1 cellular context compared by ENCODE assay signal in the genomic region with DNA sequence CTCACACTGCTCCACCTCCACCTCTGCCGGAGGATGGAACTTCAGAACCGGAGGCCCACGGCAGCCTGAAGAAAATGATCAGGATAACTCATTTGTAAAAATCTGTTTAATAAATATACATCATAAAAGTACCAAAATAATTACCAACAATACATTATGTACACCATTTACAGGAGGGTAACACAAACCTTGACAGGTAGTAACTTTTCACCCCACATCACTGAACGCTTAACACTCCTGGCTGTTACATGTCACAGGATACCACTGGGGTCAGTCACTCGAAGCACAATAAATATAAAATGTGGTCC.
TF ChIP-seq lines count a peak whose summit lies in the region.

No MANE protein-coding gene starts in this region.

TF ChIP-seq in SK-N-SH, 30 proteins besides CTCF, POLR2A, EP300 and RAD21 (continued from another document):
- TF ChIP-seq, protein P1, sequence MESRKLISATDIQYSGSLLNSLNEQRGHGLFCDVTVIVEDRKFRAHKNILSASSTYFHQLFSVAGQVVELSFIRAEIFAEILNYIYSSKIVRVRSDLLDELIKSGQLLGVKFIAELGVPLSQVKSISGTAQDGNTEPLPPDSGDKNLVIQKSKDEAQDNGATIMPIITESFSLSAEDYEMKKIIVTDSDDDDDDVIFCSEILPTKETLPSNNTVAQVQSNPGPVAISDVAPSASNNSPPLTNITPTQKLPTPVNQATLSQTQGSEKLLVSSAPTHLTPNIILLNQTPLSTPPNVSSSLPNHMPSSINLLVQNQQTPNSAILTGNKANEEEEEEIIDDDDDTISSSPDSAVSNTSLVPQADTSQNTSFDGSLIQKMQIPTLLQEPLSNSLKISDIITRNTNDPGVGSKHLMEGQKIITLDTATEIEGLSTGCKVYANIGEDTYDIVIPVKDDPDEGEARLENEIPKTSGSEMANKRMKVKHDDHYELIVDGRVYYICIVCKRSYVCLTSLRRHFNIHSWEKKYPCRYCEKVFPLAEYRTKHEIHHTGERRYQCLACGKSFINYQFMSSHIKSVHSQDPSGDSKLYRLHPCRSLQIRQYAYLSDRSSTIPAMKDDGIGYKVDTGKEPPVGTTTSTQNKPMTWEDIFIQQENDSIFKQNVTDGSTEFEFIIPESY (IDR thresholded peaks at IDR 0.05; ENCODE audit: borderline replicate concordance, low read depth) = no peak
- no peak for TF ChIP-seq NRF1 (IDR thresholded peaks at IDR 0.05; ENCODE audit: low read depth, low read length)
- TF ChIP-seq ELF1 (IDR thresholded peaks at IDR 0.05) = no peak
TF ChIP-seq in SK-N-SH: peak in this region for 0.
